Comparison of ENCODE assay signal across 8 cellular contexts in the genomic region with DNA sequence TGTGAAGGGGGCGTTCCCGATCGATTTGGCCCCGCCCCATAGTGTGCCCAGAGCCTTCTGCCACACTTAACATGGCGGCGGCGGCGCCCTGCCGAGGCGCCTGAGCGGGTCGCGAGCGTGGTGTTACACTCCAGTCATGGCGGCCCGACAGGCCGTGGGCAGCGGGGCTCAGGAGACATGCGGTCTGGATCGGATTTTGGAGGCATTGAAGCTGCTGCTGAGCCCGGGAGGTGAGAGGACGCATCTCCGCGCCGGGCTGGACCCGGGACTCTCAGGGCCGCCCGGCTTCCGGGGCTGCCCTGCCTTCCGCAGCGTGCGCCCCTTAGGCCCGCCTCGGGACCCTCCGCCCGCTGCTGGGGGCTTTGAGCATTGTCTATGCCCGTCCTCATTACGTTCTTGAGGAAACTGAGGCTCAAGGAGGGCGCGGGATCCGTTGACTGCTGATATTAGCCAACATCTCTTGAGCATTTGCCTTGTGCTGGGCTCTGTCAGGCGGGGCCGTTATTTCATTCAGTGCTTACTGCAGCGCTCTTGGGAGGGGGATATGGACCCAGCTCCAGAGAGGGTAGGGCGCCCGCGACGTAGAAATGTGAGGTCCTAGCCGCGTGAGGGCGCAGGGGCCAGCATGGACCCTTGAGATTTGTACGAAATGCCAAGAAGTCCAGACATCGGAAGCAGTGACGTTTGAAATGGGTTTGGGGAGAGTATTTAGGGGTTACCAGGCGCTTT. TPM values are rescaled to one million over a fixed set of nuclear protein-coding genes. Genes with fewer than 3 reads are reported as not detected.
A peak's percentile ranks its signal among the peaks of the same experiment; 100 is the strongest.
DNase-seq lines count a peak whose midpoint lies in the region; ATAC-seq and TF ChIP-seq lines count a peak whose summit lies in the region.

A gene (plus strand): TSS at position 50 of the 729 bp plus-strand sequence. CDS start 87 bp downstream, at position 137.

- no peaks in the 10 kb centered on the region for H3K36me3 ChIP-seq in liver (ENCODE audit: control insufficient read depth in 4 of 4, insufficient read depth in 3 of 4, low read depth in 1 of 4, low read length in 3 of 4)

- H3K27me3 ChIP-seq in liver (ENCODE audit: control insufficient read depth in 4 of 4, insufficient read depth in 4 of 4, low read length in 3 of 4): no peaks in the 10 kb centered on the region

- peak; percentile 84 for ATAC-seq in GM19328 (IDR thresholded peaks at IDR 0.05; ENCODE audit: unreplicated experiment)
- ATAC-seq in HG03520 (IDR thresholded peaks at IDR 0.05; ENCODE audit: unreplicated experiment): peak; percentile 94

- peak; percentile 1 to 39 for TF ChIP-seq RAD21 in liver (IDR thresholded peaks at IDR 0.05)

- H3K4me1 ChIP-seq in liver (ENCODE audit: control insufficient read depth in 4 of 4, insufficient read depth in 4 of 4, low read length in 3 of 4): peaks cover 2 to 16% (median 10%) of the 10 kb centered on the region in 4 donors

- DNase-seq in C1 segment of cervical spinal cord (lab: John Stamatoyannopoulos, UW) (peak in 13 of 14 donors; percentile 30 to 83 (median 67)), NCI-H748 treated with DMSO at 0.1 percent for 48 hours (lab: John Stamatoyannopoulos, UW) (peak; percentile 59), dermis microvascular lymphatic vessel endothelial cell (ENCODE audit: low read depth in 2 of 2) (peak; percentile 43 to 75)
- DNase-seq in activated CD4-positive, alpha-beta T cell treated with anti-CD3 and anti-CD28 coated beads, Interleukin-2, amount 50 U/mL, for 24 hours (ENCODE audit: low read depth in 1 of 2, low spot score in 1 of 2): peak; percentile 91 to 92
- DNase-seq in stimulated activated CD4-positive, alpha-beta T cell treated with anti-CD3 and anti-CD28 coated beads, Interleukin-4, amount 100 ng/mL, for 4 hours: peak; percentile 92 to 93

- H3K9ac ChIP-seq in liver (ENCODE audit: low read depth in 1 of 2, low read length in 2 of 2): peak within 1 kb of the TSS; percentile 88 to 97

- H3K4me3 ChIP-seq in liver (ENCODE audit: low read depth in 1 of 3, low read length in 3 of 3): peak within 1 kb of the TSS; percentile 89 to 98 (median 95)

- no peak for TF ChIP-seq CTCF in liver (IDR thresholded peaks at IDR 0.05; ENCODE audit: low read depth, low read length, missing input control)

- WGBS in liver: under 1% methylated on average over 55 of the region's 55 CpGs

- peak within 1 kb of the TSS; percentile 92 to 94 for H3K27ac ChIP-seq in liver (ENCODE audit: low read depth in 1 of 2, low read length in 2 of 2)

- H3K9me3 ChIP-seq in liver (ENCODE audit: control insufficient read depth in 4 of 4, low read length in 3 of 4): no peaks in the 10 kb centered on the region

TF ChIP-seq in liver, 16 proteins besides CTCF, POLR2A, EP300 and RAD21:
- TF ChIP-seq, protein P1, sequence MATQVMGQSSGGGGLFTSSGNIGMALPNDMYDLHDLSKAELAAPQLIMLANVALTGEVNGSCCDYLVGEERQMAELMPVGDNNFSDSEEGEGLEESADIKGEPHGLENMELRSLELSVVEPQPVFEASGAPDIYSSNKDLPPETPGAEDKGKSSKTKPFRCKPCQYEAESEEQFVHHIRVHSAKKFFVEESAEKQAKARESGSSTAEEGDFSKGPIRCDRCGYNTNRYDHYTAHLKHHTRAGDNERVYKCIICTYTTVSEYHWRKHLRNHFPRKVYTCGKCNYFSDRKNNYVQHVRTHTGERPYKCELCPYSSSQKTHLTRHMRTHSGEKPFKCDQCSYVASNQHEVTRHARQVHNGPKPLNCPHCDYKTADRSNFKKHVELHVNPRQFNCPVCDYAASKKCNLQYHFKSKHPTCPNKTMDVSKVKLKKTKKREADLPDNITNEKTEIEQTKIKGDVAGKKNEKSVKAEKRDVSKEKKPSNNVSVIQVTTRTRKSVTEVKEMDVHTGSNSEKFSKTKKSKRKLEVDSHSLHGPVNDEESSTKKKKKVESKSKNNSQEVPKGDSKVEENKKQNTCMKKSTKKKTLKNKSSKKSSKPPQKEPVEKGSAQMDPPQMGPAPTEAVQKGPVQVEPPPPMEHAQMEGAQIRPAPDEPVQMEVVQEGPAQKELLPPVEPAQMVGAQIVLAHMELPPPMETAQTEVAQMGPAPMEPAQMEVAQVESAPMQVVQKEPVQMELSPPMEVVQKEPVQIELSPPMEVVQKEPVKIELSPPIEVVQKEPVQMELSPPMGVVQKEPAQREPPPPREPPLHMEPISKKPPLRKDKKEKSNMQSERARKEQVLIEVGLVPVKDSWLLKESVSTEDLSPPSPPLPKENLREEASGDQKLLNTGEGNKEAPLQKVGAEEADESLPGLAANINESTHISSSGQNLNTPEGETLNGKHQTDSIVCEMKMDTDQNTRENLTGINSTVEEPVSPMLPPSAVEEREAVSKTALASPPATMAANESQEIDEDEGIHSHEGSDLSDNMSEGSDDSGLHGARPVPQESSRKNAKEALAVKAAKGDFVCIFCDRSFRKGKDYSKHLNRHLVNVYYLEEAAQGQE (IDR thresholded peaks at IDR 0.05): no peak
- peak; percentile 100 for TF ChIP-seq YY1 (IDR thresholded peaks at IDR 0.05)
- TF ChIP-seq, protein P2, sequence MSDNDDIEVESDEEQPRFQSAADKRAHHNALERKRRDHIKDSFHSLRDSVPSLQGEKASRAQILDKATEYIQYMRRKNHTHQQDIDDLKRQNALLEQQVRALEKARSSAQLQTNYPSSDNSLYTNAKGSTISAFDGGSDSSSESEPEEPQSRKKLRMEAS (IDR thresholded peaks at IDR 0.05): peak; percentile 16
- TF ChIP-seq, protein P3, sequence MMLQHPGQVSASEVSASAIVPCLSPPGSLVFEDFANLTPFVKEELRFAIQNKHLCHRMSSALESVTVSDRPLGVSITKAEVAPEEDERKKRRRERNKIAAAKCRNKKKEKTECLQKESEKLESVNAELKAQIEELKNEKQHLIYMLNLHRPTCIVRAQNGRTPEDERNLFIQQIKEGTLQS (IDR thresholded peaks at IDR 0.05): no peak
- no peak for TF ChIP-seq HNF4G (IDR thresholded peaks at IDR 0.05)
- no peak for TF ChIP-seq FOXA1 (IDR thresholded peaks at IDR 0.05)
- TF ChIP-seq TAF1 (conservative IDR thresholded peaks at IDR 0.05): peak; percentile 80
- no peak for TF ChIP-seq JUND (IDR thresholded peaks at IDR 0.05)
- TF ChIP-seq SP1 (IDR thresholded peaks at IDR 0.05): peak; percentile 14
- no peak for TF ChIP-seq EGR1 (IDR thresholded peaks at IDR 0.05; ENCODE audit: low read depth in 2 of 2)
- TF ChIP-seq, protein P4, sequence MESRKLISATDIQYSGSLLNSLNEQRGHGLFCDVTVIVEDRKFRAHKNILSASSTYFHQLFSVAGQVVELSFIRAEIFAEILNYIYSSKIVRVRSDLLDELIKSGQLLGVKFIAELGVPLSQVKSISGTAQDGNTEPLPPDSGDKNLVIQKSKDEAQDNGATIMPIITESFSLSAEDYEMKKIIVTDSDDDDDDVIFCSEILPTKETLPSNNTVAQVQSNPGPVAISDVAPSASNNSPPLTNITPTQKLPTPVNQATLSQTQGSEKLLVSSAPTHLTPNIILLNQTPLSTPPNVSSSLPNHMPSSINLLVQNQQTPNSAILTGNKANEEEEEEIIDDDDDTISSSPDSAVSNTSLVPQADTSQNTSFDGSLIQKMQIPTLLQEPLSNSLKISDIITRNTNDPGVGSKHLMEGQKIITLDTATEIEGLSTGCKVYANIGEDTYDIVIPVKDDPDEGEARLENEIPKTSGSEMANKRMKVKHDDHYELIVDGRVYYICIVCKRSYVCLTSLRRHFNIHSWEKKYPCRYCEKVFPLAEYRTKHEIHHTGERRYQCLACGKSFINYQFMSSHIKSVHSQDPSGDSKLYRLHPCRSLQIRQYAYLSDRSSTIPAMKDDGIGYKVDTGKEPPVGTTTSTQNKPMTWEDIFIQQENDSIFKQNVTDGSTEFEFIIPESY (IDR thresholded peaks at IDR 0.05): no peak
- no peak for TF ChIP-seq RXRA (IDR thresholded peaks at IDR 0.05)
- TF ChIP-seq HNF4A (conservative IDR thresholded peaks at IDR 0.05): no peak
- no peak for TF ChIP-seq GABPA (IDR thresholded peaks at IDR 0.05 in 1 of 2, conservative IDR thresholded peaks at IDR 0.05 in 1 of 2)
- TF ChIP-seq NR2F2 (IDR thresholded peaks at IDR 0.05): no peak
- no peak for TF ChIP-seq FOXA2 (IDR thresholded peaks at IDR 0.05)

RNA-seq across cellular contexts. Expression of the gene that starts here (rescaled TPM):
- total RNA-seq in dermis microvascular lymphatic vessel endothelial cell (13.8 and 15.1 TPM in 2 replicates), liver (10 to 100 TPM; 11.3 to 40.6 TPM)
- 1 to 10 TPM; 6.8 to 9.6 TPM for polyA plus RNA-seq in liver

Comparison
In these comparisons a context has a peak if more than half of its experiments do, and no peak if none do; other contexts are left out.
1. Peak in every context shown above with its lines: DNase-seq, ATAC-seq, H3K4me3 ChIP-seq and H3K27ac ChIP-seq.